Comparison of ENCODE assay signal across 1 cellular context in genomic region chr16:10262377-10263132, GRCh38.
TF ChIP-seq lines count a peak whose summit lies in the region.

No MANE protein-coding gene starts in this region.

TF ChIP-seq in HepG2, 621 proteins besides CTCF, POLR2A, EP300 and RAD21 (continued from another document and continues in another):
- no peak for TF ChIP-seq SUZ12 (IDR thresholded peaks at IDR 0.05; ENCODE audit: low read depth, low read length)
- no peak for TF ChIP-seq ZBTB33 (CRISPR knock-in tag; IDR thresholded peaks at IDR 0.05)
- peak; percentile 60; the same call in 1 of the 2 replicates for TF ChIP-seq HHEX (CRISPR knock-in tag; IDR thresholded peaks at IDR 0.05)
- no peak for TF ChIP-seq DBP (CRISPR knock-in tag; IDR thresholded peaks at IDR 0.05; ENCODE audit: not compliant biosample characterization)
- TF ChIP-seq ZNF513 (CRISPR knock-in tag; conservative IDR thresholded peaks at IDR 0.05): no peak
- TF ChIP-seq NKX3-1 (CRISPR knock-in tag; IDR thresholded peaks at IDR 0.05): 0 out of 2 replicates have a peak, but pooled peaks have one; percentile 39
- TF ChIP-seq GTF3A (CRISPR knock-in tag; conservative IDR thresholded peaks at IDR 0.05): no peak
- TF ChIP-seq ASH2L (IDR thresholded peaks at IDR 0.05; ENCODE audit: insufficient read length, low read depth, low read length): no peak
- peak; percentile 69; the same call in 1 of the 2 replicates for TF ChIP-seq ESRRA (CRISPR knock-in tag; IDR thresholded peaks at IDR 0.05; ENCODE audit: low read depth)
- TF ChIP-seq ZNF318 (CRISPR knock-in tag; IDR thresholded peaks at IDR 0.05): no peak
- TF ChIP-seq ZNF280D (CRISPR knock-in tag; IDR thresholded peaks at IDR 0.05): peak; percentile 17; the same call in 1 of the 2 replicates
- TF ChIP-seq GMEB1 (CRISPR knock-in tag; IDR thresholded peaks at IDR 0.05; ENCODE audit: borderline replicate concordance): peak; percentile 3; the same call in 1 of the 2 replicates
- TF ChIP-seq NR2C2 (CRISPR knock-in tag; IDR thresholded peaks at IDR 0.05; ENCODE audit: borderline replicate concordance): no peak
- no peak for TF ChIP-seq MTF1 (CRISPR knock-in tag; IDR thresholded peaks at IDR 0.05)
- peak; percentile 78 for TF ChIP-seq THRA (CRISPR knock-in tag; IDR thresholded peaks at IDR 0.05; ENCODE audit: borderline replicate concordance)
- peak; percentile 94 for TF ChIP-seq ISL2 (CRISPR knock-in tag; IDR thresholded peaks at IDR 0.05)
- no peak for TF ChIP-seq PBX3 (CRISPR knock-in tag; IDR thresholded peaks at IDR 0.05; ENCODE audit: borderline replicate concordance)
- TF ChIP-seq HNRNPH1 (optimal IDR thresholded peaks at IDR 0.05; ENCODE audit: low read depth, low read length): no peak
- no peak for TF ChIP-seq ZNF350 (CRISPR knock-in tag; IDR thresholded peaks at IDR 0.05; ENCODE audit: borderline replicate concordance, low read depth)
- no peak for TF ChIP-seq ZNF558 (CRISPR knock-in tag; IDR thresholded peaks at IDR 0.05; ENCODE audit: borderline replicate concordance)
- TF ChIP-seq ZSCAN22 (CRISPR knock-in tag; IDR thresholded peaks at IDR 0.05): no peak
- TF ChIP-seq SKI (IDR thresholded peaks at IDR 0.05; ENCODE audit: partially characterized antibody): no peak
- peak; percentile 53; the same call in 1 of the 2 replicates for TF ChIP-seq ERF (CRISPR knock-in tag; IDR thresholded peaks at IDR 0.05)
- peak; percentile 55; the same call in 1 of the 2 replicates for TF ChIP-seq PPARG (CRISPR knock-in tag; conservative IDR thresholded peaks at IDR 0.05)
- peak in 1 of 2 experiments; percentile 70; a peak in 2 of 4 replicates for TF ChIP-seq ATF4 (CRISPR knock-in tag; IDR thresholded peaks at IDR 0.05)
- no peak for TF ChIP-seq EHMT2 (IDR thresholded peaks at IDR 0.05; ENCODE audit: borderline replicate concordance, low read depth, low read length)
- no peak for TF ChIP-seq ZNF616 (CRISPR knock-in tag; IDR thresholded peaks at IDR 0.05; ENCODE audit: low read depth)
